ENCODE assay signal across 8 cellular contexts in genomic region chr3:123328851-123329635, GRCh38.
DNase-seq lines count a peak whose midpoint lies in the region; ATAC-seq and TF ChIP-seq lines count a peak whose summit lies in the region.

No MANE protein-coding gene starts in this region.

- H4K20me1 ChIP-seq in DOHH2 (ENCODE audit: control insufficient read depth, insufficient read depth, low read depth, low read length): no peaks in the 10 kb centered on the region

- no peaks in the 10 kb centered on the region for H3K4me1 ChIP-seq in DOHH2 (ENCODE audit: control insufficient read depth, low read length)
- no peaks in the 10 kb centered on the region for H3K4me1 ChIP-seq in lower lobe of right lung

- intact Hi-C loops in lower lobe of right lung (cut with DNase I): no loop called here

- H3K9me2 ChIP-seq in DOHH2 (replicated peaks; ENCODE audit: control insufficient read depth, low read length): no peaks in the 10 kb centered on the region

- H3K27me3 ChIP-seq in DOHH2 (ENCODE audit: control insufficient read depth, low read length) (no peaks in the 10 kb centered on the region), lower lobe of right lung (ENCODE audit: low read depth) (no peaks in the 10 kb centered on the region)

- no peak overlapping the region for H3K27ac ChIP-seq in DOHH2 (ENCODE audit: low read depth, low read length)
- H3K27ac ChIP-seq in lower lobe of right lung: no peak overlapping the region

- peak; percentile 95 for TF ChIP-seq CTCF in DOHH2 (IDR thresholded peaks at IDR 0.05; ENCODE audit: low read depth, low read length, poor library complexity, severe bottlenecking)
- peak; percentile 94 for TF ChIP-seq CTCF in lower lobe of right lung (IDR thresholded peaks at IDR 0.05)

- H3K9me3 ChIP-seq in DOHH2 (ENCODE audit: control insufficient read depth, insufficient read depth, low read length) (no peaks in the 10 kb centered on the region), lower lobe of right lung (no peaks in the 10 kb centered on the region)

- DNase-seq in NCI-H526 treated with DMSO at 0.1 percent for 48 hours (lab: John Stamatoyannopoulos, UW) (peak; percentile 72), dermis blood vessel endothelial cell (peak; percentile 79), lower lobe of right lung (peak; percentile 83)
- DNase-seq in activated CD4-positive, alpha-beta T cell treated with anti-CD3 and anti-CD28 coated beads, Interleukin-2, amount 50 U/mL, for 4 hours: peak; percentile 52 to 69
- DNase-seq in stimulated activated CD8-positive, alpha-beta memory T cell treated with anti-CD3 and anti-CD28 coated beads, Interleukin-12 subunit alpha, Interleukin-12 subunit beta, amount 100 ng/mL, for 1 hour (ENCODE audit: low read depth): peak; percentile 49

- H3K36me3 ChIP-seq in DOHH2 (ENCODE audit: control insufficient read depth, low read length) (no peaks in the 10 kb centered on the region), lower lobe of right lung (no peaks in the 10 kb centered on the region)

- no peak overlapping the region for H3K4me2 ChIP-seq in DOHH2 (ENCODE audit: low read length)

- H3K79me2 ChIP-seq in DOHH2 (ENCODE audit: control insufficient read depth, low read length): no peaks in the 10 kb centered on the region

- no peaks in the 10 kb centered on the region for H3F3A ChIP-seq in DOHH2 (ENCODE audit: control insufficient read depth, insufficient read depth)

- peak; percentile 76 for ATAC-seq in HG02852 (IDR thresholded peaks at IDR 0.05; ENCODE audit: unreplicated experiment)
- peak; percentile 83 to 86 for ATAC-seq in lower lobe of right lung
- ATAC-seq in HG02588 (IDR thresholded peaks at IDR 0.05; ENCODE audit: unreplicated experiment): no peak

- H3K4me3 ChIP-seq in DOHH2 (ENCODE audit: low read length) (no peak overlapping the region), lower lobe of right lung (no peak overlapping the region)
